8 cellular contexts compared by ENCODE assay signal in genomic region chr9:120583958-120584369, GRCh38. TPM values are rescaled to one million over a fixed set of nuclear protein-coding genes. Genes with fewer than 3 reads are reported as not detected.
A peak's percentile ranks its signal among the peaks of the same experiment; 100 is the strongest.
DNase-seq lines count a peak whose midpoint lies in the region; ATAC-seq and TF ChIP-seq lines count a peak whose summit lies in the region.

No MANE protein-coding gene starts in this region.

- intact Hi-C loops in natural killer cell (cut with micrococcal nuclease): no loop called here

- H3K36me3 Mint-ChIP-seq in endothelial cell (ENCODE audit: low read depth, unreplicated experiment) (peaks cover under 1% of the 10 kb centered on the region), natural killer cell (no peaks in the 10 kb centered on the region), progenitor cell of endocrine pancreas (ENCODE audit: insufficient read depth) (no peaks in the 10 kb centered on the region)

- TF ChIP-seq CTCF in endothelial cell (IDR thresholded peaks at IDR 0.05; ENCODE audit: unreplicated experiment) (no peak), natural killer cell (IDR thresholded peaks at IDR 0.05) (no peak), progenitor cell of endocrine pancreas (IDR thresholded peaks at IDR 0.05; ENCODE audit: unreplicated experiment) (no peak)

- H3K4me1 Mint-ChIP-seq in endothelial cell (ENCODE audit: unreplicated experiment) (peaks cover 8% of the 10 kb centered on the region), natural killer cell (peaks cover 15 to 21% of the 10 kb centered on the region in 2 donors), progenitor cell of endocrine pancreas (ENCODE audit: low read depth) (peaks cover 6% of the 10 kb centered on the region)

- no peaks in the 10 kb centered on the region for H3K27me3 ChIP-seq in SJSA1 (replicated peaks)

- no peaks in the 10 kb centered on the region for H3K9me3 ChIP-seq in SJSA1 (replicated peaks)

- ATAC-seq in GM19452 (IDR thresholded peaks at IDR 0.05; ENCODE audit: unreplicated experiment) (peak; percentile 54), natural killer cell (peak; percentile 5 to 42 (median 23)), HG02571 (IDR thresholded peaks at IDR 0.05; ENCODE audit: unreplicated experiment) (no peak)

- peaks cover 4% of the 10 kb centered on the region for H3K27me3 Mint-ChIP-seq in endothelial cell (ENCODE audit: unreplicated experiment)
- H3K27me3 Mint-ChIP-seq in natural killer cell (ENCODE audit: low read depth in 2 of 2): no peaks in the 10 kb centered on the region
- no peaks in the 10 kb centered on the region for H3K27me3 Mint-ChIP-seq in progenitor cell of endocrine pancreas

- H3K4me3 ChIP-seq in SJSA1: no peak overlapping the region

- peak overlapping the region; percentile 30; the same call in 1 of the 2 replicates for H3K27ac ChIP-seq in SJSA1

- no peak overlapping the region for H3K4me3 Mint-ChIP-seq in endothelial cell (ENCODE audit: unreplicated experiment)
- H3K4me3 Mint-ChIP-seq in natural killer cell: no peak overlapping the region
- H3K4me3 Mint-ChIP-seq in progenitor cell of endocrine pancreas (ENCODE audit: low read depth): no peak overlapping the region

- H3K9me3 Mint-ChIP-seq in endothelial cell (ENCODE audit: unreplicated experiment) (no peaks in the 10 kb centered on the region), natural killer cell (no peaks in the 10 kb centered on the region), progenitor cell of endocrine pancreas (ENCODE audit: low read depth) (no peaks in the 10 kb centered on the region)

- peaks cover 3% of the 10 kb centered on the region for H3K36me3 ChIP-seq in SJSA1

- no peak overlapping the region for H3K27ac Mint-ChIP-seq in endothelial cell (ENCODE audit: unreplicated experiment)
- peak overlapping the region; percentile 48 to 58 for H3K27ac Mint-ChIP-seq in natural killer cell
- no peak overlapping the region for H3K27ac Mint-ChIP-seq in progenitor cell of endocrine pancreas

- DNase-seq in COLO829 (ENCODE audit: low spot score): peak; percentile 99
- peak; percentile 99 for DNase-seq in LHCN-M2 (ENCODE audit: low read depth)
- peak; percentile 64 to 70 for DNase-seq in SJSA1 (ENCODE audit: low read depth in 1 of 2, low spot score in 2 of 2)
- DNase-seq in endothelial cell (ENCODE audit: low spot score): peak; percentile 10
- DNase-seq in natural killer cell: peak; percentile 24
- no peak for DNase-seq in progenitor cell of endocrine pancreas (ENCODE audit: low spot score, unreplicated experiment)

- peaks cover 11% of the 10 kb centered on the region for H3K4me1 ChIP-seq in SJSA1 (replicated peaks)

RNA-seq across cellular contexts. Expression of gene CDK5RAP2, which starts 4.0 kb away (rescaled TPM):
- total RNA-seq in LHCN-M2 (2014; rRNA removed): 42.7 and 44.8 TPM in 2 replicates
- 30.5 TPM for polyA plus RNA-seq in LHCN-M2 (2012)
- total RNA-seq in SJSA1 (2014; rRNA removed; shearing (Covaris generic)): 32.6 and 36.5 TPM in 2 replicates
- 50.8 TPM for total RNA-seq in endothelial cell (ENCODE audit: unreplicated experiment)
- 10 to 100 TPM; 81.5 to 95.7 (median 82.4) TPM for total RNA-seq in natural killer cell
- total RNA-seq in progenitor cell of endocrine pancreas: 72.3 and 76.8 TPM in 2 replicates

Comparison
In these comparisons a context has a peak if more than half of its experiments do, and no peak if none do; other contexts are left out.
1. H3K27ac Mint-ChIP-seq: peak in natural killer cell (2 of 2); none in endothelial cell (single experiment) and progenitor cell of endocrine pancreas (single experiment).